In genomic region chr5:61270510-61271165, GRCh38 we compare ENCODE assay signal across 25 cellular contexts.
"Had no signal": no experiment of that assay in that cellular context is flagged by ENCODE, and none has a peak within 500 bp of the region (broad histone marks: within the 10 kb centered on the region; RNA-seq: fewer than 3 reads in every experiment).

No MANE protein-coding gene starts in this region.

- H3K27ac ChIP-seq: esophagus squamous epithelium, neural progenitor cell, prostate gland, right atrium auricular region, thoracic aorta, tibial nerve, upper lobe of left lung had no signal

- H3K36me3 ChIP-seq: esophagus squamous epithelium, neural progenitor cell, prostate gland, right atrium auricular region, thoracic aorta, tibial nerve, upper lobe of left lung had no signal

- H3K9me3 Mint-ChIP-seq: endodermal cell; nephron; neural progenitor cell; stimulated activated effector memory CD8-positive, alpha-beta T cell treated with anti-CD3 and anti-CD28 coated beads, Interleukin-12 subunit alpha, Interleukin-12 subunit beta, amount 100 ng/mL, for 72 hours had no signal

- H3K4me1 Mint-ChIP-seq: nephron, neural progenitor cell had no signal

- ATAC-seq: left lobe of liver; naive thymus-derived CD4-positive, alpha-beta T cell; sciatic nerve; stimulated activated effector memory CD8-positive, alpha-beta T cell treated with anti-CD3 and anti-CD28 coated beads, Interleukin-12 subunit alpha, Interleukin-12 subunit beta, amount 100 ng/mL, for 72 hours had no signal

- H3K4me1 ChIP-seq: prostate gland, right atrium auricular region had no signal

- H3K9me3 ChIP-seq: esophagus squamous epithelium, prostate gland, right atrium auricular region, thoracic aorta, tibial nerve, upper lobe of left lung had no signal

- H3K4me3 ChIP-seq: esophagus squamous epithelium, lung, neural progenitor cell, prostate gland, right atrium auricular region, smooth muscle cell, thoracic aorta, tibial nerve, upper lobe of left lung had no signal

- H3K4me3 Mint-ChIP-seq: endodermal cell; naive thymus-derived CD4-positive, alpha-beta T cell; nephron; neural progenitor cell; stimulated activated effector memory CD8-positive, alpha-beta T cell treated with anti-CD3 and anti-CD28 coated beads, Interleukin-12 subunit alpha, Interleukin-12 subunit beta, amount 100 ng/mL, for 72 hours had no signal

- H3K9ac ChIP-seq: neural progenitor cell had no signal

- H2AFZ ChIP-seq: neural progenitor cell had no signal

- H3K36me3 Mint-ChIP-seq: neural progenitor cell; stimulated activated effector memory CD8-positive, alpha-beta T cell treated with anti-CD3 and anti-CD28 coated beads, Interleukin-12 subunit alpha, Interleukin-12 subunit beta, amount 100 ng/mL, for 72 hours had no signal

- H3K27me3 ChIP-seq: esophagus squamous epithelium, neural progenitor cell, right atrium auricular region, tibial nerve, upper lobe of left lung had no signal

- H3K27ac Mint-ChIP-seq: endodermal cell; nephron; neural progenitor cell; stimulated activated effector memory CD8-positive, alpha-beta T cell treated with anti-CD3 and anti-CD28 coated beads, Interleukin-12 subunit alpha, Interleukin-12 subunit beta, amount 100 ng/mL, for 72 hours had no signal

- H3K4me2 ChIP-seq: neural progenitor cell, smooth muscle cell had no signal

- DNase-seq: cerebellar nuclear complex; cortex of kidney; effector CD8-positive, alpha-beta T cell; endodermal cell; esophagus squamous epithelium; head of caudate nucleus; mesendoderm; midbrain; naive thymus-derived CD4-positive, alpha-beta T cell; nucleus accumbens; stimulated activated CD4-positive, alpha-beta T cell treated with anti-CD3 and anti-CD28 coated beads, Interleukin-2, amount 100 ng/mL, for 24 hours; stimulated activated CD4-positive, alpha-beta T cell treated with anti-CD3 and anti-CD28 coated beads, Interleukin-4, amount 100 ng/mL, for 24 hours; stimulated activated naive CD4-positive, alpha-beta T cell treated with Interleukin-2 at 50 U/mL for 16 hours had no signal
